8 cellular contexts compared by ENCODE assay signal in genomic region chr4:2262944-2263250, GRCh38. TPM values are rescaled to one million over a fixed set of nuclear protein-coding genes. Genes with fewer than 3 reads are reported as not detected.
DNase-seq lines count a peak whose midpoint lies in the region; ATAC-seq lines count a peak whose summit lies in the region.

No MANE protein-coding gene starts in this region.

- H2AFZ ChIP-seq in ACC112 (ENCODE audit: low read length, unreplicated experiment) = peak overlapping the region; percentile 8

- peaks cover 28% of the 10 kb centered on the region for H3K4me1 ChIP-seq in ACC112 (ENCODE audit: control insufficient read depth, insufficient read depth, low read length, unreplicated experiment)
- H3K4me1 ChIP-seq in muscle layer of duodenum (ENCODE audit: control insufficient read depth in 1 of 2, insufficient read depth in 2 of 2, low read length in 2 of 2) = peaks cover 9 to 67% of the 10 kb centered on the region in 2 donors

- peaks cover 20% of the 10 kb centered on the region for H3K36me3 Mint-ChIP-seq in central memory CD8-positive, alpha-beta T cell (ENCODE audit: insufficient read depth)

- ATAC-seq in central memory CD8-positive, alpha-beta T cell (replicated peaks; ENCODE audit: extremely low read depth, poor library complexity, severe bottlenecking) = no peak

- H3K79me2 ChIP-seq in ACC112 (ENCODE audit: control insufficient read depth, insufficient read depth, low read length, unreplicated experiment) = peaks cover 24% of the 10 kb centered on the region

- H3K27ac ChIP-seq in ACC112 (ENCODE audit: low read depth, low read length) = peak overlapping the region; percentile 63
- H3K27ac ChIP-seq in muscle layer of duodenum (ENCODE audit: low read length) = peak overlapping the region; percentile 51

- peak overlapping the region; percentile 75 for H3K4me3 Mint-ChIP-seq in central memory CD8-positive, alpha-beta T cell

- H3K9me3 Mint-ChIP-seq in central memory CD8-positive, alpha-beta T cell = no peaks in the 10 kb centered on the region

- H3K9me3 ChIP-seq in muscle layer of duodenum (ENCODE audit: control insufficient read depth in 1 of 2, low read length in 2 of 2) = no peaks in the 10 kb centered on the region

- DNase-seq in Jurkat, Clone E6-1 (ENCODE audit: low read depth, low spot score) = no peak
- no peak for DNase-seq in central memory CD8-positive, alpha-beta T cell (ENCODE audit: low spot score in 2 of 2)
- no peak for DNase-seq in NCI-H2107 treated with DMSO at 0.1 percent for 48 hours (lab: John Stamatoyannopoulos, UW; ENCODE audit: unreplicated experiment)
- no peak for DNase-seq in NCI-H2196 treated with DMSO at 0.1 percent for 48 hours (lab: John Stamatoyannopoulos, UW; ENCODE audit: unreplicated experiment)
- no peak for DNase-seq in HUDEP-2 (lab: John Stamatoyannopoulos, UW; ENCODE audit: unreplicated experiment in 76 of 76)
- no peak for DNase-seq in germinal center (ENCODE audit: low spot score)

- H3K27ac Mint-ChIP-seq in central memory CD8-positive, alpha-beta T cell (ENCODE audit: low read depth) = peak overlapping the region; percentile 76

- no peaks in the 10 kb centered on the region for H3K27me3 Mint-ChIP-seq in central memory CD8-positive, alpha-beta T cell

- H3K4me3 ChIP-seq in ACC112 (ENCODE audit: low read depth, low read length) = peak overlapping the region; percentile 84
- H3K4me3 ChIP-seq in Jurkat, Clone E6-1 (ENCODE audit: low read length) = peak overlapping the region; percentile 69
- peak overlapping the region; percentile 48 to 77 for H3K4me3 ChIP-seq in muscle layer of duodenum (ENCODE audit: low read depth in 1 of 2, low read length in 2 of 2)

- H3K27me3 ChIP-seq in ACC112 (ENCODE audit: insufficient read depth, low read length) (no peaks in the 10 kb centered on the region), muscle layer of duodenum (ENCODE audit: low read depth, low read length) (no peaks in the 10 kb centered on the region)

- H3K36me3 ChIP-seq in ACC112 (ENCODE audit: insufficient read depth, low read length) (no peaks in the 10 kb centered on the region), muscle layer of duodenum (ENCODE audit: control insufficient read depth in 1 of 2, insufficient read depth in 2 of 2, low read length in 2 of 2) (no peaks in the 10 kb centered on the region)

- no peaks in the 10 kb centered on the region for H3K4me1 Mint-ChIP-seq in central memory CD8-positive, alpha-beta T cell

RNA-seq across cellular contexts. Expression of gene MXD4, which starts 1.0 kb away (rescaled TPM):
- 29.2 TPM for polyA plus RNA-seq in Jurkat, Clone E6-1 (2012; ENCODE audit: insufficient read depth, insufficient read length)

RNA-seq across cellular contexts. Expression of gene HAUS3, which starts 21.0 kb away (rescaled TPM):
- 12.1 TPM for polyA plus RNA-seq in Jurkat, Clone E6-1 (2012; ENCODE audit: insufficient read depth, insufficient read length)

RNA-seq across cellular contexts. Expression of gene POLN, which starts 21.0 kb away (rescaled TPM):
- 2.1 TPM for polyA plus RNA-seq in Jurkat, Clone E6-1 (2012; ENCODE audit: insufficient read depth, insufficient read length)
